ENCODE assay signal across 12 cellular contexts in the genomic region with DNA sequence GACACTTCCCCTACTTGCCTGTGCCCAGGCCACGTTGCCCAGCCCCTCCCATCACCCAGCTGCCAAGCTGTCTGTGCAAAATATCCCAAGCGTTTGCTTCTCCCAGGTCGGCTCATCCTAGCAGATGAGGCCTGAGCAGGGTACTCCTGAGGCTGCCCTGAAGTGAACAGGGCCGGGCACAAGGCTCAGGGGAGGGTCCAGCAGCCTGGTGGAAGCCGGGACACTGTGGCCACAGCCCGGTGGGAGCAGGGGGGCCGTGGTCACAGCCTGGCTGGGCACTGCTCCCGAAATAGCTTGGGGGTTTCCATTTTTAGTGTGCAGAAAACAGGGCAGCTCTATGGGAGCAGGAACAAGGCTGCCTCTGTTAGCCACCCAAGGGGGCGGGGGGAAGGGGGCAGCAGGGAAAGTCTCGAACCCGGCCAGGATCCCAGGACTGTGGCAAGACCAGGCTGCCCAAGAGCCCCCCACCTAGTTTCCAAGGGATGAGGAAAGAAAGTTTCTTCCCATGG. TPM values are rescaled to one million over a fixed set of nuclear protein-coding genes. Genes with fewer than 3 reads are reported as not detected.
DNase-seq lines count a peak whose midpoint lies in the region; ATAC-seq lines count a peak whose summit lies in the region.
"Had no signal": no experiment of that assay in that cellular context is flagged by ENCODE, and none has a peak within 500 bp of the region (broad histone marks: within the 10 kb centered on the region; RNA-seq: fewer than 3 reads in every experiment).

No MANE protein-coding gene starts in this region.

- peaks cover 18% of the 10 kb centered on the region for H3K27me3 Mint-ChIP-seq in activated CD4-positive, alpha-beta memory T cell treated with anti-CD3 and anti-CD28 coated beads, Interleukin-2, amount 10 ng/mL, durations not matched to agents 7 days and 5 days

- H3K9me3 ChIP-seq in adipocyte (ENCODE audit: control insufficient read depth, low read length) (no peaks in the 10 kb centered on the region), mucosa of rectum (ENCODE audit: control insufficient read depth in 2 of 2, low read length in 2 of 2) (no peaks in the 10 kb centered on the region)

- H3K36me3 Mint-ChIP-seq in activated CD4-positive, alpha-beta memory T cell treated with anti-CD3 and anti-CD28 coated beads, Interleukin-2, amount 10 ng/mL, durations not matched to agents 7 days and 5 days (ENCODE audit: low read depth): peaks cover 7% of the 10 kb centered on the region

- H3K27ac Mint-ChIP-seq in activated CD4-positive, alpha-beta memory T cell treated with anti-CD3 and anti-CD28 coated beads, Interleukin-2, amount 10 ng/mL, durations not matched to agents 7 days and 5 days: no peak overlapping the region
- H3K27ac Mint-ChIP-seq: activated naive CD8-positive, alpha-beta T cell treated with anti-CD3 and anti-CD28 coated beads for 36 hours had no signal

- no peaks in the 10 kb centered on the region for H3K27me3 ChIP-seq in adipocyte (replicated peaks; ENCODE audit: control insufficient read depth, insufficient read depth, low read length)
- H3K27me3 ChIP-seq in mucosa of rectum (ENCODE audit: control insufficient read depth in 2 of 2, insufficient read depth in 2 of 2, low read length in 2 of 2): no peaks in the 10 kb centered on the region

- DNase-seq in adipocyte (ENCODE audit: low read depth) (no peak), foreskin melanocyte (peak; percentile 94), superior temporal gyrus (ENCODE audit: extremely low spot score) (peak; percentile 94), NCI-H774 (lab: John Stamatoyannopoulos, UW) (no peak)
- DNase-seq in activated naive CD4-positive, alpha-beta T cell treated with Interleukin-2 at 50 U/mL for 16 hours: no peak
- DNase-seq in activated CD4-positive, alpha-beta memory T cell treated with anti-CD3 and anti-CD28 coated beads, Interleukin-2, amount 10 ng/mL, durations not matched to agents 7 days and 5 days: no peak
- DNase-seq: activated CD4-positive, alpha-beta T cell treated with anti-CD3 and anti-CD28 coated beads, Interleukin-2, amount 50 U/mL, for 4 hours; activated naive CD8-positive, alpha-beta T cell treated with anti-CD3 and anti-CD28 coated beads for 36 hours; NCI-H2081 treated with DMSO at 0.1 percent for 48 hours had no signal

- peaks cover 12% of the 10 kb centered on the region for H3K4me1 Mint-ChIP-seq in activated CD4-positive, alpha-beta memory T cell treated with anti-CD3 and anti-CD28 coated beads, Interleukin-2, amount 10 ng/mL, durations not matched to agents 7 days and 5 days

- H3K4me3 ChIP-seq in adipocyte (ENCODE audit: low read length): peak overlapping the region; percentile 82
- H3K4me3 ChIP-seq in mucosa of rectum (ENCODE audit: low read length in 2 of 2): peak overlapping the region in 1 of 2 donors; percentile 26

- H3K4me1 ChIP-seq in adipocyte (ENCODE audit: control insufficient read depth, insufficient read depth, low read length) (peaks cover 38% of the 10 kb centered on the region), mucosa of rectum (ENCODE audit: control insufficient read depth in 2 of 2, insufficient read depth in 2 of 2, low read length in 2 of 2) (peaks cover 40 to 41% of the 10 kb centered on the region in 2 donors)

- H3K36me3 ChIP-seq in adipocyte (ENCODE audit: control insufficient read depth, insufficient read depth, low read length, severe bottlenecking) (no peaks in the 10 kb centered on the region), mucosa of rectum (ENCODE audit: control insufficient read depth in 2 of 2, insufficient read depth in 2 of 2, low read length in 2 of 2) (peaks cover 3 to 16% of the 10 kb centered on the region in 2 donors)

- peak overlapping the region; percentile 87 to 88 for H3K27ac ChIP-seq in mucosa of rectum (ENCODE audit: low read depth in 2 of 2, low read length in 2 of 2)

- no peak overlapping the region for H3K4me3 Mint-ChIP-seq in activated CD4-positive, alpha-beta memory T cell treated with anti-CD3 and anti-CD28 coated beads, Interleukin-2, amount 10 ng/mL, durations not matched to agents 7 days and 5 days
- H3K4me3 Mint-ChIP-seq: activated naive CD8-positive, alpha-beta T cell treated with anti-CD3 and anti-CD28 coated beads for 36 hours had no signal

- no peak for ATAC-seq in HG02678 (IDR thresholded peaks at IDR 0.05; ENCODE audit: unreplicated experiment)
- ATAC-seq: HCT116 had no signal

- H3K9ac ChIP-seq in adipocyte (ENCODE audit: low read length): peak overlapping the region; percentile 43
- H3K9ac ChIP-seq in mucosa of rectum (ENCODE audit: low read depth in 1 of 2, low read length in 2 of 2): peak overlapping the region in 1 of 2 donors; percentile 28

- CTCF ChIA-PET in activated CD4-positive, alpha-beta memory T cell treated with anti-CD3 and anti-CD28 coated beads, Interleukin-2, amount 10 ng/mL, durations not matched to agents 7 days and 5 days (lab: Charles Lee): interaction anchor here (1.5 to 3.1 kb wide), 2 partner anchors 10 to 26 kb away, joined by 4 to 17 read pairs; no protein-coding TSS in a partner anchor

- POLR2A ChIA-PET in activated CD4-positive, alpha-beta memory T cell treated with anti-CD3 and anti-CD28 coated beads, Interleukin-2, amount 10 ng/mL, durations not matched to agents 7 days and 5 days (lab: Charles Lee): no interaction called here

- H3K9me3 Mint-ChIP-seq in activated CD4-positive, alpha-beta memory T cell treated with anti-CD3 and anti-CD28 coated beads, Interleukin-2, amount 10 ng/mL, durations not matched to agents 7 days and 5 days: no peaks in the 10 kb centered on the region
- H3K9me3 Mint-ChIP-seq: activated naive CD8-positive, alpha-beta T cell treated with anti-CD3 and anti-CD28 coated beads for 36 hours had no signal

RNA-seq across cellular contexts. Expression of a gene that starts 3.4 kb away (rescaled TPM):
- total RNA-seq in activated CD4-positive, alpha-beta memory T cell treated with anti-CD3 and anti-CD28 coated beads, Interleukin-2, amount 10 ng/mL, durations not matched to agents 7 days and 5 days: 1 to 10 TPM; 1.7 to 1.9 TPM

RNA-seq across cellular contexts. Expression of a gene that starts 13.5 kb away (rescaled TPM):
- total RNA-seq in activated CD4-positive, alpha-beta memory T cell treated with anti-CD3 and anti-CD28 coated beads, Interleukin-2, amount 10 ng/mL, durations not matched to agents 7 days and 5 days: 10 to 100 TPM; 14.9 to 17.5 TPM

RNA-seq across cellular contexts. Expression of a gene that starts 13.6 kb away (rescaled TPM):
- total RNA-seq in activated CD4-positive, alpha-beta memory T cell treated with anti-CD3 and anti-CD28 coated beads, Interleukin-2, amount 10 ng/mL, durations not matched to agents 7 days and 5 days: 100 to 1,000 TPM; 240 to 241 TPM

RNA-seq across cellular contexts. Expression of a gene that starts 20.1 kb away (rescaled TPM):
- total RNA-seq in activated CD4-positive, alpha-beta memory T cell treated with anti-CD3 and anti-CD28 coated beads, Interleukin-2, amount 10 ng/mL, durations not matched to agents 7 days and 5 days: 10 to 100 TPM; 13.4 to 15.2 TPM

RNA-seq across cellular contexts. Expression of a gene that starts 54.4 kb away (rescaled TPM):
- not detected for total RNA-seq in activated CD4-positive, alpha-beta memory T cell treated with anti-CD3 and anti-CD28 coated beads, Interleukin-2, amount 10 ng/mL, durations not matched to agents 7 days and 5 days
- total RNA-seq: activated naive CD8-positive, alpha-beta T cell treated with anti-CD3 and anti-CD28 coated beads for 36 hours had no signal

Comparison
In these comparisons a context has a peak if more than half of its experiments do, and no peak if none do; other contexts are left out.
1. DNase-seq: peak in foreskin melanocyte (single experiment) and superior temporal gyrus (single experiment); none in adipocyte (single experiment), activated naive CD4-positive, alpha-beta T cell treated with Interleukin-2 at 50 U/mL for 16 hours (single experiment), NCI-H774 (single experiment) and activated CD4-positive, alpha-beta memory T cell treated with anti-CD3 and anti-CD28 coated beads, Interleukin-2, amount 10 ng/mL, durations not matched to agents 7 days and 5 days (single experiment).